ENCODE assay signal across 8 cellular contexts in the genomic region with DNA sequence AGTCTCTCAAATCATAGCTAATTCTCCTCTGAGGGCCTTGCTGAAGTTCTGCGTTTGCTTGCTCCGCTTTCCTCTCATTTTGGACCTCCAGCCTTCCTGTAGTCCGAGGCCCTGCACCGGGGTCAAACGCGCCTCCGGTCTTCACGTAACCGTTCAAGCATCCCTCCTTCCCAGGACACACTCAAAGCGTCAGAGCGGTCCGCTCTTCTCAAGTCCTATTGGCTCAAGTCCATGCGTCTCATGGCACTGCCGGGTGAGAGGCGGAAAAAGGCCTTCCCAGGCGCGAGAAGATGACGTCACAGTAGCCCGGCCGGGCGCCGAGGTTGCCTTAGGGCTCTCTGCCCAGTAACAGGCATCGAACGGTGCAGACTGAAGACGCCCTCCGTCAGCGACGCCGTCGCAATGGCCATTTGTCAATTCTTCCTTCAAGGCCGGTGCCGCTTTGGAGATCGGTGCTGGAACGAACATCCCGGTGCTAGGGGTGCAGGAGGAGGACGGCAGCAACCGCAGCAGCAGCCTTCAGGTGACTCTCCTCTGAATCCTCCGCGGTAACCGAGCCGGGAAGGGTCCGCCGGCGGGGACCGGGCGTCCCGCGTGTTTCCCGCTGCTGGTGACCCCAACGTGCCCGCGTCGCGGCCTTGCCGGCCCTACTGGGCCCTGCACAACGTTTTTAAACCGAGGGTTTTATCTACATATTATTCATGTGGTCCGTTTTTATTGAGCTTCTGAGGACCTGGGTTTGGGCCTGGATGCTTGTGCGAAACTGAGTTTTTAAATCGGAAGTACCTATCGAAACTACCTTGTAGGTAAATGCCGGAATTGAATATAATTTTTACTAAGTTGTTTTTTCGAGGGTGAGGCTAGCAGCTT. TPM values are rescaled to one million over a fixed set of nuclear protein-coding genes. Genes with fewer than 3 reads are reported as not detected.
DNase-seq lines count a peak whose midpoint lies in the region; ATAC-seq and TF ChIP-seq lines count a peak whose summit lies in the region.

A gene with protein sequence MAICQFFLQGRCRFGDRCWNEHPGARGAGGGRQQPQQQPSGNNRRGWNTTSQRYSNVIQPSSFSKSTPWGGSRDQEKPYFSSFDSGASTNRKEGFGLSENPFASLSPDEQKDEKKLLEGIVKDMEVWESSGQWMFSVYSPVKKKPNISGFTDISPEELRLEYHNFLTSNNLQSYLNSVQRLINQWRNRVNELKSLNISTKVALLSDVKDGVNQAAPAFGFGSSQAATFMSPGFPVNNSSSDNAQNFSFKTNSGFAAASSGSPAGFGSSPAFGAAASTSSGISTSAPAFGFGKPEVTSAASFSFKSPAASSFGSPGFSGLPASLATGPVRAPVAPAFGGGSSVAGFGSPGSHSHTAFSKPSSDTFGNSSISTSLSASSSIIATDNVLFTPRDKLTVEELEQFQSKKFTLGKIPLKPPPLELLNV (plus strand): TSS at position 365 of the 870 bp plus-strand sequence. CDS start 38 bp downstream, at position 403.

- ATAC-seq in HG02759 (IDR thresholded peaks at IDR 0.05; ENCODE audit: unreplicated experiment) (peak; percentile 97), Right ventricle myocardium inferior (peak; percentile 97)

- peak; percentile 98 for DNase-seq in GM12864 (ENCODE audit: low read depth)
- peak; percentile 98 to 100 (median 99) for DNase-seq in NCI-H1417 (lab: John Stamatoyannopoulos, UW)
- DNase-seq in SW 1271 (lab: John Stamatoyannopoulos, UW): peak; percentile 100
- peak; percentile 92 for DNase-seq in activated naive CD8-positive, alpha-beta T cell treated with anti-CD3 and anti-CD28 coated beads, Interleukin-2, amount 50 U/mL, for 16 hours (ENCODE audit: low read depth, low spot score)
- DNase-seq in Right ventricle myocardium inferior (ENCODE audit: missing footprints): peak; percentile 97
- DNase-seq in ovary: peak; percentile 91 to 94 (median 93)
- DNase-seq in thyroid gland: peak; percentile 94 to 95

- TF ChIP-seq EP300 in ovary (IDR thresholded peaks at IDR 0.05): peak; percentile 18

- H3K27me3 ChIP-seq in ovary (no peaks in the 10 kb centered on the region), thyroid gland (no peaks in the 10 kb centered on the region)

- intact Hi-C loops in Right ventricle myocardium inferior (cut with DNase I) (loop anchor here (1.0 to 10.0 kb wide), 3 partner anchors 65 to 343 kb away; a partner anchor contains a TSS), ovary (cut with DNase I) (loop anchor here in 1 of 4 donors (5.0 to 10.0 kb wide), 2 partner anchors 63 to 75 kb away; a partner anchor contains a TSS), thyroid gland (cut with DNase I) (loop anchor here (5.0 kb wide), 1 partner anchor 75 kb away; a partner anchor contains a TSS)

- no peak for TF ChIP-seq CTCF in GM12864 (IDR thresholded peaks at IDR 0.05; ENCODE audit: low read depth, low read length, missing control alignments)
- no peak for TF ChIP-seq CTCF in ovary (IDR thresholded peaks at IDR 0.05)
- TF ChIP-seq CTCF in thyroid gland (IDR thresholded peaks at IDR 0.05): peak in 1 of 6 experiments; percentile 21

- H3K27ac ChIP-seq in ovary (peak within 1 kb of the TSS; percentile 26 to 83), thyroid gland (peak within 1 kb of the TSS; percentile 80 to 90 (median 81))

- peak within 1 kb of the TSS; percentile 93 for H3K4me3 ChIP-seq in GM12864 (ENCODE audit: low read depth, low read length)
- H3K4me3 ChIP-seq in ovary: peak within 1 kb of the TSS; percentile 84
- peak within 1 kb of the TSS; percentile 81 to 91 (median 82) for H3K4me3 ChIP-seq in thyroid gland (replicated peaks in 1 of 3)

- H3K9me3 ChIP-seq in ovary: no peaks in the 10 kb centered on the region
- H3K9me3 ChIP-seq in thyroid gland: no peaks in the 10 kb centered on the region

- H3K4me1 ChIP-seq in ovary (ENCODE audit: insufficient read depth): peaks cover 10% of the 10 kb centered on the region
- peaks cover 6 to 13% of the 10 kb centered on the region in 2 donors for H3K4me1 ChIP-seq in thyroid gland

- TF ChIP-seq POLR2A in ovary (IDR thresholded peaks at IDR 0.05): peak; percentile 35
- TF ChIP-seq POLR2A in thyroid gland (IDR thresholded peaks at IDR 0.05): peak in 1 of 2 donors; percentile 82

- 0% methylated on average over 63 of the region's 63 CpGs for WGBS in ovary, 3 donors
- WGBS in thyroid gland, 2 donors: 0 to 1% methylated on average over 34 to 56 of the region's 63 CpGs

- H3K36me3 ChIP-seq in ovary: no peaks in the 10 kb centered on the region
- H3K36me3 ChIP-seq in thyroid gland: peaks cover 0 to 5% of the 10 kb centered on the region in 2 donors

RNA-seq across cellular contexts. Expression of the gene that starts here (rescaled TPM):
- total RNA-seq in Right ventricle myocardium inferior (21.6 TPM), ovary (10 to 100 TPM; 17.6 to 30.8 (median 23.1) TPM), thyroid gland (10 to 100 TPM; 34.2 to 55.8 (median 45.4) TPM)
- 10 to 100 TPM; 18.5 to 24.3 TPM for polyA plus RNA-seq in ovary

Comparison
In these comparisons a context has a peak if more than half of its experiments do, and no peak if none do; other contexts are left out.
1. Peak in every context shown above with its lines: DNase-seq, ATAC-seq, H3K4me3 ChIP-seq and H3K27ac ChIP-seq.